Comparison of ENCODE assay signal across 31 cellular contexts in genomic region chr4:151739118-151739517, GRCh38.
"Had no signal": no experiment of that assay in that cellular context is flagged by ENCODE, and none has a peak within 500 bp of the region (broad histone marks: within the 10 kb centered on the region; RNA-seq: fewer than 3 reads in every experiment).

No MANE protein-coding gene starts in this region.

- H3K4me3 ChIP-seq: colonic mucosa, dorsolateral prefrontal cortex, esophagus muscularis mucosa, gastrocnemius medialis had no signal

- ATAC-seq: activated CD4-positive, CD25-positive, alpha-beta regulatory T cell treated with anti-CD3 and anti-CD28 coated beads, Interleukin-2, amount 50 U/mL, for 24 hours; activated CD8-positive, alpha-beta T cell treated with anti-CD3 and anti-CD28 coated beads for 36 hours; activated T-cell treated with anti-CD3 and anti-CD28 coated beads, Interleukin-2, amount 50 U/mL, for 4 hours; activated T-helper 17 cell treated with anti-CD3 and anti-CD28 coated beads, Interleukin-2, amount 50 U/mL, for 72 hours; foreskin keratinocyte; gastrocnemius medialis; T-helper 17 cell had no signal

- H3K4me1 ChIP-seq: colonic mucosa had no signal

- H3K9me3 ChIP-seq: colonic mucosa, gastrocnemius medialis had no signal

- FAIRE-seq: astrocyte had no signal

- H3K27ac ChIP-seq: brain microvascular endothelial cell, colonic mucosa, esophagus muscularis mucosa, foreskin keratinocyte, WERI-Rb-1 had no signal

- DNase-seq: activated B cell treated with CpG ODN at 0.5 μM for 24 hours; activated CD4-positive, alpha-beta T cell treated with anti-CD3 and anti-CD28 coated beads for 48 hours; activated CD4-positive, alpha-beta T cell treated with anti-CD3 and anti-CD28 coated beads, Interleukin-2, amount 50 U/mL, for 1 hour; activated CD4-positive, alpha-beta T cell treated with anti-CD3 and anti-CD28 coated beads, Interleukin-2, amount 50 U/mL, for 48 hours; activated CD8-positive, alpha-beta memory T cell treated with anti-CD3 and anti-CD28 coated beads for 24 hours; activated CD8-positive, alpha-beta T cell treated with anti-CD3 and anti-CD28 coated beads for 36 hours; activated effector memory CD4-positive, alpha-beta T cell treated with Interleukin-2 at 50 U/mL for 16 hours; activated gamma-delta T cell treated with Interleukin-2 at 50 U/mL for 16 hours; activated naive CD4-positive, alpha-beta T cell treated with anti-CD3 and anti-CD28 coated beads, Interleukin-2, amount 50 U/mL, for 16 hours; activated naive CD4-positive, alpha-beta T cell treated with Interleukin-2 at 50 U/mL for 16 hours; activated T-cell treated with anti-CD3 and anti-CD28 coated beads, Interleukin-2, amount 50 U/mL, for 4 hours; amniotic stem cell; anterior cingulate cortex; brain microvascular endothelial cell; central memory CD4-positive, alpha-beta T cell; cerebellar nuclear complex; colonic mucosa; dorsolateral prefrontal cortex; effector memory CD4-positive, alpha-beta T cell; endodermal cell; foreskin keratinocyte; gastrocnemius medialis; glutamatergic neuron; T-helper 1 cell; T-helper 17 cell; T1000; WERI-Rb-1 had no signal

- H3K27me3 ChIP-seq: brain microvascular endothelial cell, colonic mucosa, dorsolateral prefrontal cortex, esophagus muscularis mucosa, foreskin keratinocyte, gastrocnemius medialis had no signal

- H3K36me3 ChIP-seq: brain microvascular endothelial cell, colonic mucosa, gastrocnemius medialis, WERI-Rb-1 had no signal
